ENCODE assay signal across 5 cellular contexts in genomic region chr11:25615076-25615475, GRCh38.
"Had no signal": no experiment of that assay in that cellular context is flagged by ENCODE, and none has a peak within 500 bp of the region (broad histone marks: within the 10 kb centered on the region; RNA-seq: fewer than 3 reads in every experiment).

No MANE protein-coding gene starts in this region.

- H3K4me3 ChIP-seq: GM23338, K562 had no signal

- H3K4me3 Mint-ChIP-seq: GM23338, H9 had no signal

- DNase-seq: H9, HCEC 1CT, IMR-90 had no signal

- H3K27ac Mint-ChIP-seq: GM23338, H9 had no signal
